28 cellular contexts compared by ENCODE assay signal in genomic region chr7:30351724-30352123, GRCh38.
DNase-seq lines count a peak whose midpoint lies in the region; FAIRE-seq and TF ChIP-seq lines count a peak whose summit lies in the region.
"Had no signal": no experiment of that assay in that cellular context is flagged by ENCODE, and none has a peak within 500 bp of the region (broad histone marks: within the 10 kb centered on the region; RNA-seq: fewer than 3 reads in every experiment).

No MANE protein-coding gene starts in this region.

- peak overlapping the region; percentile 42 for H3K9ac ChIP-seq in SK-N-MC (ENCODE audit: insufficient read length)
- peak overlapping the region in 1 of 2 donors; percentile 10 for H3K9ac ChIP-seq in stomach smooth muscle (ENCODE audit: low read length in 2 of 2)

- H3K27ac Mint-ChIP-seq in activated T-cell treated with anti-CD3 and anti-CD28 coated beads, Interleukin-2, amount 50 U/mL, for 24 hours = peak overlapping the region; percentile 38
- H3K27ac Mint-ChIP-seq in CD8-positive, alpha-beta memory T cell = peak overlapping the region in 3 of 8 donors; percentile 21 to 60 (median 52)
- H3K27ac Mint-ChIP-seq: activated CD8-positive, alpha-beta memory T cell treated with anti-CD3 and anti-CD28 coated beads, Interleukin-2, amount 10 ng/mL, durations not matched to agents 7 days and 5 days; activated naive CD4-positive, alpha-beta T cell treated with anti-CD3 and anti-CD28 coated beads, Interleukin-2, amount 10 ng/mL, durations not matched to agents 7 days and 5 days; activated T-helper 1 cell treated with anti-CD3 and anti-CD28 coated beads, Interleukin-12 subunit alpha, Interleukin-12 subunit beta, Interleukin-2, Interleukin-4 antibody, amounts not matched to agents 30 ng/mL and 10 ng/mL and 1 ng/mL, durations not matched to agents 14 hours and 24 hours and 36 hours; CD8-positive, alpha-beta T cell; type B pancreatic cell had no signal

- TF ChIP-seq CTCF in stomach (IDR thresholded peaks at IDR 0.05) = no peak

- no peak for DNase-seq in activated T-cell treated with anti-CD3 and anti-CD28 coated beads, Interleukin-2, amount 50 U/mL, for 24 hours
- no peak for DNase-seq in activated T-cell treated with anti-CD3 and anti-CD28 coated beads, Interleukin-2, amount 50 U/mL, for 48 hours
- DNase-seq in SK-N-MC (ENCODE audit: low read depth, low spot score) = no peak
- no peak for DNase-seq in frontal cortex (ENCODE audit: low spot score in 2 of 2)
- no peak for DNase-seq in CD8-positive, alpha-beta memory T cell
- no peak for DNase-seq in OCI-M2 (lab: John Stamatoyannopoulos, UW; ENCODE audit: unreplicated experiment)
- DNase-seq in stomach = no peak
- DNase-seq: activated CD4-positive, alpha-beta T cell treated with anti-CD3 and anti-CD28 coated beads, Interleukin-2, amount 50 U/mL, for 1 hour; activated CD8-positive, alpha-beta memory T cell treated with anti-CD3 and anti-CD28 coated beads, Interleukin-2, amount 10 ng/mL, durations not matched to agents 7 days and 5 days; activated naive CD4-positive, alpha-beta T cell treated with anti-CD3 and anti-CD28 coated beads, Interleukin-2, amount 10 ng/mL, durations not matched to agents 7 days and 5 days; amniotic stem cell; brain microvascular endothelial cell; CD8-positive, alpha-beta T cell; DMS153; mesenchymal stem cell; NCI-H1048; NCI-H1930; NCI-H69; nucleus accumbens; small intestine; stimulated activated CD4-positive, alpha-beta T cell treated with anti-CD3 and anti-CD28 coated beads, Interleukin-1b, Interleukin-23, amount 100 ng/mL, for 48 hours; T-helper 9 cell had no signal

- no peaks in the 10 kb centered on the region for H3K27me3 Mint-ChIP-seq in activated T-cell treated with anti-CD3 and anti-CD28 coated beads, Interleukin-2, amount 50 U/mL, for 24 hours
- H3K27me3 Mint-ChIP-seq in CD8-positive, alpha-beta memory T cell = no peaks in the 10 kb centered on the region
- H3K27me3 Mint-ChIP-seq: activated CD8-positive, alpha-beta memory T cell treated with anti-CD3 and anti-CD28 coated beads, Interleukin-2, amount 10 ng/mL, durations not matched to agents 7 days and 5 days; activated naive CD4-positive, alpha-beta T cell treated with anti-CD3 and anti-CD28 coated beads, Interleukin-2, amount 10 ng/mL, durations not matched to agents 7 days and 5 days; type B pancreatic cell had no signal

- WGBS in stomach, 5 donors = 53 to 62% (median 55%) methylated on average over 2 of the region's 2 CpGs

- peaks cover 4% of the 10 kb centered on the region for H3K36me3 Mint-ChIP-seq in activated T-cell treated with anti-CD3 and anti-CD28 coated beads, Interleukin-2, amount 50 U/mL, for 24 hours (ENCODE audit: low read depth)
- H3K36me3 Mint-ChIP-seq in CD8-positive, alpha-beta memory T cell = peaks cover 0 to 10% (median 0%) of the 10 kb centered on the region in 3 donors
- H3K36me3 Mint-ChIP-seq: CD8-positive, alpha-beta T cell; type B pancreatic cell had no signal

- H3K27ac ChIP-seq in SK-N-MC (peak overlapping the region; percentile 98), stomach smooth muscle (ENCODE audit: low read length) (peak overlapping the region; percentile 0), stomach (peak overlapping the region in 1 of 5 donors; percentile 17)
- no peak overlapping the region for H3K27ac ChIP-seq in CD8-positive, alpha-beta memory T cell (ENCODE audit: low read depth, low read length)
- H3K27ac ChIP-seq: brain microvascular endothelial cell had no signal

- TF ChIP-seq EP300 in stomach (IDR thresholded peaks at IDR 0.05) = no peak

- intact Hi-C loops in stomach (cut with DNase I; ENCODE audit: low total_unique reads) = no loop called here

- peaks cover 49% of the 10 kb centered on the region for H3K4me1 Mint-ChIP-seq in activated T-cell treated with anti-CD3 and anti-CD28 coated beads, Interleukin-2, amount 50 U/mL, for 24 hours (ENCODE audit: low read depth)
- H3K4me1 Mint-ChIP-seq in CD8-positive, alpha-beta memory T cell = peaks cover 42 to 68% (median 56%) of the 10 kb centered on the region in 3 donors

- H3K9me3 ChIP-seq in SK-N-MC (ENCODE audit: low read depth, low read length) (no peaks in the 10 kb centered on the region), stomach smooth muscle (ENCODE audit: control insufficient read depth in 2 of 2, low read length in 2 of 2) (no peaks in the 10 kb centered on the region), stomach (no peaks in the 10 kb centered on the region)
- no peaks in the 10 kb centered on the region for H3K9me3 ChIP-seq in CD8-positive, alpha-beta memory T cell (ENCODE audit: low read length)

- H3K9me3 Mint-ChIP-seq in activated T-cell treated with anti-CD3 and anti-CD28 coated beads, Interleukin-2, amount 50 U/mL, for 24 hours = no peaks in the 10 kb centered on the region
- H3K9me3 Mint-ChIP-seq in CD8-positive, alpha-beta memory T cell = no peaks in the 10 kb centered on the region
- H3K9me3 Mint-ChIP-seq: activated naive CD4-positive, alpha-beta T cell treated with anti-CD3 and anti-CD28 coated beads, Interleukin-2, amount 10 ng/mL, durations not matched to agents 7 days and 5 days; activated T-helper 1 cell treated with anti-CD3 and anti-CD28 coated beads, Interleukin-12 subunit alpha, Interleukin-12 subunit beta, Interleukin-2, Interleukin-4 antibody, amounts not matched to agents 30 ng/mL and 10 ng/mL and 1 ng/mL, durations not matched to agents 14 hours and 24 hours and 36 hours; CD8-positive, alpha-beta T cell; GM23338; type B pancreatic cell had no signal

- no peak for TF ChIP-seq POLR2A in stomach (IDR thresholded peaks at IDR 0.05)

- CTCF ChIA-PET in CD8-positive, alpha-beta memory T cell (lab: Charles Lee) = interaction anchor here (0.6 to 5.1 kb wide), 7 partner anchors 29 to 89 kb away, joined by 3 to 30 read pairs (median 4); no protein-coding TSS in a partner anchor

- POLR2A ChIA-PET in CD8-positive, alpha-beta memory T cell (lab: Charles Lee) = no interaction called here

- H3K27me3 ChIP-seq in stomach smooth muscle (ENCODE audit: control insufficient read depth in 1 of 2, insufficient read depth in 2 of 2, low read length in 2 of 2) (no peaks in the 10 kb centered on the region), stomach (no peaks in the 10 kb centered on the region)
- no peaks in the 10 kb centered on the region for H3K27me3 ChIP-seq in CD8-positive, alpha-beta memory T cell (ENCODE audit: insufficient read depth, low read length, poor library complexity, severe bottlenecking)
- H3K27me3 ChIP-seq: brain microvascular endothelial cell had no signal

- peak; percentile 19 for FAIRE-seq in frontal cortex (lab: Jason Lieb, UNC)
- FAIRE-seq: A204.1, HepG2 had no signal

- H3K36me3 ChIP-seq in SK-N-MC (ENCODE audit: insufficient read depth, low read length) (no peaks in the 10 kb centered on the region), stomach smooth muscle (ENCODE audit: control insufficient read depth in 2 of 2, insufficient read depth in 2 of 2, low read length in 2 of 2) (no peaks in the 10 kb centered on the region), stomach (peaks cover 0 to 2% (median 0%) of the 10 kb centered on the region in 4 donors)
- no peaks in the 10 kb centered on the region for H3K36me3 ChIP-seq in CD8-positive, alpha-beta memory T cell (ENCODE audit: insufficient read depth, low read length)
- H3K36me3 ChIP-seq: brain microvascular endothelial cell had no signal

- no peak overlapping the region for H3K4me3 Mint-ChIP-seq in activated T-cell treated with anti-CD3 and anti-CD28 coated beads, Interleukin-2, amount 50 U/mL, for 24 hours
- H3K4me3 Mint-ChIP-seq in CD8-positive, alpha-beta memory T cell = no peak overlapping the region
- H3K4me3 Mint-ChIP-seq: activated CD8-positive, alpha-beta memory T cell treated with anti-CD3 and anti-CD28 coated beads, Interleukin-2, amount 10 ng/mL, durations not matched to agents 7 days and 5 days; activated naive CD4-positive, alpha-beta T cell treated with anti-CD3 and anti-CD28 coated beads, Interleukin-2, amount 10 ng/mL, durations not matched to agents 7 days and 5 days; activated T-helper 1 cell treated with anti-CD3 and anti-CD28 coated beads, Interleukin-12 subunit alpha, Interleukin-12 subunit beta, Interleukin-2, Interleukin-4 antibody, amounts not matched to agents 30 ng/mL and 10 ng/mL and 1 ng/mL, durations not matched to agents 14 hours and 24 hours and 36 hours; CD8-positive, alpha-beta T cell; GM23338; type B pancreatic cell had no signal

- no peaks in the 10 kb centered on the region for H3K4me1 ChIP-seq in stomach smooth muscle (ENCODE audit: control insufficient read depth, insufficient read depth, low read length)
- H3K4me1 ChIP-seq in CD8-positive, alpha-beta memory T cell (ENCODE audit: insufficient read depth, low read length) = peaks cover 34% of the 10 kb centered on the region
- H3K4me1 ChIP-seq in stomach = peaks cover 5 to 58% (median 31%) of the 10 kb centered on the region in 4 donors

- peak overlapping the region; percentile 56 for H3K4me3 ChIP-seq in SK-N-MC
- no peak overlapping the region for H3K4me3 ChIP-seq in stomach smooth muscle (ENCODE audit: low read length in 2 of 2)
- no peak overlapping the region for H3K4me3 ChIP-seq in CD8-positive, alpha-beta memory T cell (ENCODE audit: low read length)
- H3K4me3 ChIP-seq in stomach = no peak overlapping the region
- H3K4me3 ChIP-seq: GM23338 had no signal
